8 cellular contexts compared by ENCODE assay signal in genomic region chr14:73789996-73790581, GRCh38.
DNase-seq lines count a peak whose midpoint lies in the region; ATAC-seq and TF ChIP-seq lines count a peak whose summit lies in the region.

No MANE protein-coding gene starts in this region.

- peak in 3 of 4 donors; percentile 39 to 69 (median 53) for TF ChIP-seq POLR2A in upper lobe of left lung (IDR thresholded peaks at IDR 0.05)

- H3K27ac ChIP-seq in SK-N-SH (ENCODE audit: low read depth in 2 of 2, low read length in 1 of 2) (no peak overlapping the region), dorsolateral prefrontal cortex (peak overlapping the region; percentile 84 to 99 (median 97)), upper lobe of left lung (peak overlapping the region; percentile 97 to 99 (median 98))

- no peak overlapping the region for H2AFZ ChIP-seq in SK-N-SH (ENCODE audit: low read depth)

- H3K27me3 ChIP-seq in SK-N-SH (ENCODE audit: insufficient read depth) (no peaks in the 10 kb centered on the region), dorsolateral prefrontal cortex (no peaks in the 10 kb centered on the region), upper lobe of left lung (no peaks in the 10 kb centered on the region)

- peaks cover 28% of the 10 kb centered on the region for H3K36me3 Mint-ChIP-seq in Calu3 (ENCODE audit: insufficient read depth, unreplicated experiment)

- peaks cover 12% of the 10 kb centered on the region for H3F3A ChIP-seq in SK-N-SH (replicated peaks; ENCODE audit: insufficient read depth)

- TF ChIP-seq CTCF in SK-N-SH (IDR thresholded peaks at IDR 0.05) (no peak), dorsolateral prefrontal cortex (IDR thresholded peaks at IDR 0.05 in 54 of 56, conservative IDR thresholded peaks at IDR 0.05 in 2 of 56; ENCODE audit: low read depth in 1 of 56, partially characterized antibody in 56 of 56) (peak in 11 of 56 donors; percentile 3 to 43 (median 10)), upper lobe of left lung (IDR thresholded peaks at IDR 0.05) (no peak), Calu3 (IDR thresholded peaks at IDR 0.05; ENCODE audit: unreplicated experiment) (no peak)

- intact Hi-C loops in dorsolateral prefrontal cortex (cut with DNase I) (loop anchor here (1.0 to 5.0 kb wide), 4 partner anchors 30 to 63 kb away; partner anchors contain the start of gene PTGR2 (in 2 of the 2)), Calu3 (cut with micrococcal nuclease; ENCODE audit: unreplicated experiment) (loop anchor here (5.0 kb wide), 1 partner anchor 37 kb away; no protein-coding TSS in a partner anchor)

- TF ChIP-seq EP300 in SK-N-SH (IDR thresholded peaks at IDR 0.05; ENCODE audit: borderline replicate concordance in 1 of 2, low read depth in 1 of 2, low read length in 1 of 2) (no peak), upper lobe of left lung (IDR thresholded peaks at IDR 0.05) (peak; percentile 70 to 98 (median 91))

- 81% methylated on average over 10 of the region's 10 CpGs for WGBS in SK-N-SH (ENCODE audit: low lambda C conversion rate)
- WGBS in upper lobe of left lung, 2 donors, result 55 to 62% methylated on average over 10 of the region's 10 CpGs

- no peak overlapping the region for H3K4me2 ChIP-seq in SK-N-SH

- POLR2A ChIA-PET in SK-N-SH (lab: Yijun Ruan, JAX), result no interaction called here

- CTCF ChIA-PET in SK-N-SH (lab: Yijun Ruan, JAX), result no interaction called here
- CTCF ChIA-PET in Calu3 (lab: Charles Lee), result no interaction called here

- H3K36me3 ChIP-seq in SK-N-SH (replicated peaks in 1 of 2; ENCODE audit: control insufficient read depth in 1 of 2, insufficient read depth in 2 of 2, low read length in 1 of 2) (no peaks in the 10 kb centered on the region), upper lobe of left lung (no peaks in the 10 kb centered on the region)

- ATAC-seq in SK-N-SH treated with all-trans-retinoic acid at 6 μM for 48 hours (no peak), upper lobe of left lung (ENCODE audit: low FRiP score in 2 of 2) (peak; percentile 48 to 62), HG02884 (IDR thresholded peaks at IDR 0.05; ENCODE audit: unreplicated experiment) (no peak)

- H4K20me1 ChIP-seq in SK-N-SH (ENCODE audit: insufficient read depth), result peaks cover 3% of the 10 kb centered on the region; the same call in 1 of the 2 replicates

- H3K9me2 ChIP-seq in SK-N-SH, result no peaks in the 10 kb centered on the region

- TF ChIP-seq RAD21 in SK-N-SH (IDR thresholded peaks at IDR 0.05; ENCODE audit: low read length), result no peak

- DNase-seq in SK-N-SH, result no peak
- DNase-seq in dorsolateral prefrontal cortex, result peak in 9 of 10 donors; percentile 57 to 91 (median 80)
- peak; percentile 83 for DNase-seq in midbrain (lab: John Stamatoyannopoulos, UW)
- DNase-seq in upper lobe of left lung, result peak in 1 of 2 donors; percentile 45
- DNase-seq in activated CD4-positive, alpha-beta T cell treated with anti-CD3 and anti-CD28 coated beads for 1 hour, result no peak
- DNase-seq in Calu3, result no peak

- H3K4me3 ChIP-seq in SK-N-SH (ENCODE audit: low read depth in 2 of 2, low read length in 1 of 2) (no peak overlapping the region), dorsolateral prefrontal cortex (peak overlapping the region in 42 of 59 donors; percentile 0 to 82 (median 21)), upper lobe of left lung (peak overlapping the region in 3 of 4 donors; percentile 71 to 84 (median 74))

- peaks cover 10% of the 10 kb centered on the region for H3K4me1 Mint-ChIP-seq in Calu3 (ENCODE audit: low read depth, unreplicated experiment)

- no peaks in the 10 kb centered on the region for H3K9me3 ChIP-seq in SK-N-SH
- H3K9me3 ChIP-seq in upper lobe of left lung, result no peaks in the 10 kb centered on the region

- no peak overlapping the region for H3K27ac Mint-ChIP-seq in Calu3 (ENCODE audit: unreplicated experiment)

- peaks cover 4 to 15% of the 10 kb centered on the region in 2 experiments; a peak in 3 of 4 replicates for H3K4me1 ChIP-seq in SK-N-SH (ENCODE audit: control insufficient read depth in 1 of 2, insufficient read depth in 2 of 2, low read depth in 1 of 2, low read length in 1 of 2)
- peaks cover 36 to 49% (median 36%) of the 10 kb centered on the region in 4 donors for H3K4me1 ChIP-seq in upper lobe of left lung

- peaks cover 35% of the 10 kb centered on the region for H3K79me2 ChIP-seq in SK-N-SH (ENCODE audit: insufficient read depth)

- no peaks in the 10 kb centered on the region for H3K9me3 Mint-ChIP-seq in Calu3 (ENCODE audit: low read depth, unreplicated experiment)

- no peak overlapping the region for H3K4me3 Mint-ChIP-seq in Calu3 (ENCODE audit: low read depth, unreplicated experiment)

- no TSS peak for BruUV-seq in Calu3 (replicated peaks; lab: Mats Ljungman, UMichigan)

- H3K27me3 Mint-ChIP-seq in Calu3 (ENCODE audit: unreplicated experiment), result no peaks in the 10 kb centered on the region

- H3K9ac ChIP-seq in SK-N-SH, result no peak overlapping the region

TF ChIP-seq in SK-N-SH treated with all-trans-retinoic acid at 6 μM for 48 hours, 23 proteins besides CTCF, POLR2A, EP300 and RAD21:
- peak; percentile 58 for TF ChIP-seq ZNF8 (CRISPR knock-in tag; IDR thresholded peaks at IDR 0.05)
- no peak for TF ChIP-seq ISL1 (CRISPR knock-in tag; IDR thresholded peaks at IDR 0.05)
- no peak for TF ChIP-seq PATZ1 (CRISPR knock-in tag; IDR thresholded peaks at IDR 0.05; ENCODE audit: borderline replicate concordance)
- TF ChIP-seq CREB5 (CRISPR knock-in tag; IDR thresholded peaks at IDR 0.05; ENCODE audit: low read depth), result peak; percentile 53; the same call in 1 of the 2 replicates
- no peak for TF ChIP-seq ARNTL (CRISPR knock-in tag; IDR thresholded peaks at IDR 0.05; ENCODE audit: borderline replicate concordance, low read depth)
- no peak for TF ChIP-seq PPARA (CRISPR knock-in tag; IDR thresholded peaks at IDR 0.05; ENCODE audit: borderline replicate concordance)
- no peak for TF ChIP-seq ZC3H10 (CRISPR knock-in tag; IDR thresholded peaks at IDR 0.05)

TF ChIP-seq in SK-N-SH, 30 proteins besides CTCF, POLR2A, EP300 and RAD21:
- no peak for TF ChIP-seq MXI1 (IDR thresholded peaks at IDR 0.05; ENCODE audit: low read depth, low read length)
- no peak for TF ChIP-seq TAF1 (IDR thresholded peaks at IDR 0.05; ENCODE audit: borderline replicate concordance, low read depth, low read length)
- TF ChIP-seq SMC3 (IDR thresholded peaks at IDR 0.05; ENCODE audit: low read depth, low read length), result no peak
- no peak for TF ChIP-seq FOXM1 (IDR thresholded peaks at IDR 0.05; ENCODE audit: low read depth)
- no peak for TF ChIP-seq ZBTB33 (IDR thresholded peaks at IDR 0.05; ENCODE audit: borderline replicate concordance, low read depth)

Comparison
In these comparisons a context has a peak if more than half of its experiments do, and no peak if none do; other contexts are left out.
1. ATAC-seq: peak in upper lobe of left lung (2 of 2); none in SK-N-SH treated with all-trans-retinoic acid at 6 μM for 48 hours (single experiment) and HG02884 (single experiment).
2. DNase-seq: peak in dorsolateral prefrontal cortex (9 of 10) and midbrain (single experiment); none in SK-N-SH (single experiment), activated CD4-positive, alpha-beta T cell treated with anti-CD3 and anti-CD28 coated beads for 1 hour (single experiment) and Calu3 (single experiment).
3. H3K27ac ChIP-seq: peak in dorsolateral prefrontal cortex (59 of 59) and upper lobe of left lung (4 of 4); none in SK-N-SH (0 of 2).
4. H3K4me3 ChIP-seq: peak in dorsolateral prefrontal cortex (42 of 59) and upper lobe of left lung (3 of 4); none in SK-N-SH (0 of 2).